ENCODE assay signal across 8 cellular contexts in genomic region chr2:140041801-140042200, GRCh38.
"Had no signal": no experiment of that assay in that cellular context is flagged by ENCODE, and none has a peak within 500 bp of the region (broad histone marks: within the 10 kb centered on the region; RNA-seq: fewer than 3 reads in every experiment).

No MANE protein-coding gene starts in this region.

- H3K9ac ChIP-seq: KMS-11 had no signal

- H3K4me3 ChIP-seq: K562 had no signal

- ATAC-seq: HepG2, K562 had no signal

- H3K4me1 Mint-ChIP-seq: IgD-negative memory B cell had no signal

- H3K27ac Mint-ChIP-seq: IgD-negative memory B cell had no signal

- DNase-seq: IMR-90, KBM-7, KG1 had no signal

- H3K4me2 ChIP-seq: KMS-11 had no signal

- H3K27me3 Mint-ChIP-seq: IgD-negative memory B cell had no signal

- H3K27ac ChIP-seq: HL-60, KMS-11 had no signal

- H3K4me3 Mint-ChIP-seq: IgD-negative memory B cell had no signal
